In genomic region chr6:31441368-31442267, GRCh38 we compare ENCODE assay signal across 1 cellular context.
TF ChIP-seq lines count a peak whose summit lies in the region.

No MANE protein-coding gene starts in this region.

TF ChIP-seq in HepG2, 621 proteins besides CTCF, POLR2A, EP300 and RAD21 (continued from another document and continues in another):
- TF ChIP-seq ZNF687 (CRISPR knock-in tag; IDR thresholded peaks at IDR 0.05) (peak; percentile 51), ZFP36 (IDR thresholded peaks at IDR 0.05; ENCODE audit: borderline replicate concordance, low read depth, low read length, partially characterized antibody) (no peak), ZBTB33 (CRISPR knock-in tag; IDR thresholded peaks at IDR 0.05) (no peak), HMG20A (CRISPR knock-in tag; IDR thresholded peaks at IDR 0.05; ENCODE audit: borderline replicate concordance) (no peak), WIZ (CRISPR knock-in tag; IDR thresholded peaks at IDR 0.05) (no peak), ZNF333 (CRISPR knock-in tag; IDR thresholded peaks at IDR 0.05; ENCODE audit: borderline replicate concordance) (no peak), ZNF138 (CRISPR knock-in tag; IDR thresholded peaks at IDR 0.05; ENCODE audit: low read depth) (no peak), ZNF24 (IDR thresholded peaks at IDR 0.05) (no peak), MYPOP (CRISPR knock-in tag; IDR thresholded peaks at IDR 0.05) (0 out of 2 replicates have a peak, but pooled peaks have one; percentile 54), ZSCAN9 (CRISPR knock-in tag; IDR thresholded peaks at IDR 0.05; ENCODE audit: borderline replicate concordance) (no peak), MAFF (IDR thresholded peaks at IDR 0.05; ENCODE audit: low read depth, low read length) (no peak), NFATC3 (CRISPR knock-in tag; IDR thresholded peaks at IDR 0.05) (no peak), NR0B2 (CRISPR knock-in tag; IDR thresholded peaks at IDR 0.05) (no peak), ATF4 (CRISPR knock-in tag; IDR thresholded peaks at IDR 0.05) (no peak), ARID3A (IDR thresholded peaks at IDR 0.05; ENCODE audit: low read depth, low read length) (no peak), GRHL1 (CRISPR knock-in tag; conservative IDR thresholded peaks at IDR 0.05) (no peak), HCFC1 (IDR thresholded peaks at IDR 0.05; ENCODE audit: low read depth, low read length) (no peak), GPN1 (CRISPR knock-in tag; IDR thresholded peaks at IDR 0.05; ENCODE audit: borderline replicate concordance) (no peak), ZNF616 (CRISPR knock-in tag; IDR thresholded peaks at IDR 0.05; ENCODE audit: low read depth) (no peak), ZNF761 (CRISPR knock-in tag; conservative IDR thresholded peaks at IDR 0.05) (no peak), ASH2L (IDR thresholded peaks at IDR 0.05; ENCODE audit: insufficient read length, low read depth, low read length) (no peak), SMAD1 (CRISPR knock-in tag; IDR thresholded peaks at IDR 0.05; ENCODE audit: borderline replicate concordance, low read depth) (no peak), HIC2 (CRISPR knock-in tag; IDR thresholded peaks at IDR 0.05; ENCODE audit: low read depth) (no peak), PITX1 (CRISPR knock-in tag; IDR thresholded peaks at IDR 0.05) (0 out of 2 replicates have a peak, but pooled peaks have one; percentile 11), ZBTB43 (CRISPR knock-in tag; conservative IDR thresholded peaks at IDR 0.05) (no peak), CCDC6 (CRISPR knock-in tag; IDR thresholded peaks at IDR 0.05) (no peak), ZFAT (CRISPR knock-in tag; conservative IDR thresholded peaks at IDR 0.05) (no peak), ZNF12 (CRISPR knock-in tag; IDR thresholded peaks at IDR 0.05) (no peak), HNRNPLL (IDR thresholded peaks at IDR 0.05; ENCODE audit: low read depth, low read length, poor library complexity, severe bottlenecking) (peak; percentile 41), BHLHE40 (IDR thresholded peaks at IDR 0.05; ENCODE audit: low read length) (no peak), HNF4A (CRISPR knock-in tag; IDR thresholded peaks at IDR 0.05) (no peak), ZNF275 (CRISPR knock-in tag; IDR thresholded peaks at IDR 0.05; ENCODE audit: borderline replicate concordance) (no peak), FOXO4 (CRISPR knock-in tag; conservative IDR thresholded peaks at IDR 0.05) (no peak), CCAR2 (optimal IDR thresholded peaks at IDR 0.05; ENCODE audit: low read depth, low read length) (no peak), ZSCAN20 (CRISPR knock-in tag; IDR thresholded peaks at IDR 0.05; ENCODE audit: borderline replicate concordance) (no peak), TOE1 (CRISPR knock-in tag; IDR thresholded peaks at IDR 0.05) (no peak), PHF5A (CRISPR knock-in tag; IDR thresholded peaks at IDR 0.05; ENCODE audit: low read depth, unreplicated experiment) (no peak), CENPT (CRISPR knock-in tag; IDR thresholded peaks at IDR 0.05; ENCODE audit: low read depth) (no peak), ZNF746 (CRISPR knock-in tag; IDR thresholded peaks at IDR 0.05) (no peak), ATF5 (CRISPR knock-in tag; IDR thresholded peaks at IDR 0.05; ENCODE audit: low read depth) (no peak), HOXA5 (CRISPR knock-in tag; IDR thresholded peaks at IDR 0.05) (0 out of 2 replicates have a peak, but pooled peaks have one; percentile 29), ZNF501 (CRISPR knock-in tag; IDR thresholded peaks at IDR 0.05) (peak; percentile 65; the same call in 1 of the 2 replicates), SRY (CRISPR knock-in tag; IDR thresholded peaks at IDR 0.05) (no peak), ZNF451 (CRISPR knock-in tag; IDR thresholded peaks at IDR 0.05) (no peak), ZNF737 (CRISPR knock-in tag; IDR thresholded peaks at IDR 0.05; ENCODE audit: borderline replicate concordance) (no peak), ZNF564 (CRISPR knock-in tag; IDR thresholded peaks at IDR 0.05) (no peak), ZNF674 (CRISPR knock-in tag; IDR thresholded peaks at IDR 0.05; ENCODE audit: low read depth) (no peak), ZNF629 (CRISPR knock-in tag; conservative IDR thresholded peaks at IDR 0.05) (no peak)
